In genomic region chr12:49733219-49734017, GRCh38 we compare ENCODE assay signal across 17 cellular contexts. TPM values are rescaled to one million over a fixed set of nuclear protein-coding genes. Genes with fewer than 3 reads are reported as not detected.
A peak's percentile ranks its signal among the peaks of the same experiment; 100 is the strongest.
DNase-seq lines count a peak whose midpoint lies in the region; ATAC-seq and TF ChIP-seq lines count a peak whose summit lies in the region.
"Had no signal": no experiment of that assay in that cellular context is flagged by ENCODE, and none has a peak within 500 bp of the region (broad histone marks: within the 10 kb centered on the region; RNA-seq: fewer than 3 reads in every experiment).

No MANE protein-coding gene starts in this region.

- no peaks in the 10 kb centered on the region for H3K27me3 ChIP-seq in H7 (ENCODE audit: control insufficient read depth, insufficient read depth, low read length)
- no peaks in the 10 kb centered on the region for H3K27me3 ChIP-seq in NT2/D1 (ENCODE audit: insufficient read depth, insufficient read length)
- peaks cover 6% of the 10 kb centered on the region for H3K27me3 ChIP-seq in neural progenitor cell

- no peaks in the 10 kb centered on the region for H3K36me3 ChIP-seq in H7 (replicated peaks; ENCODE audit: control insufficient read depth, insufficient read depth, low read length)
- no peaks in the 10 kb centered on the region for H3K36me3 ChIP-seq in NT2/D1 (ENCODE audit: insufficient read depth, insufficient read length, low read length)
- no peaks in the 10 kb centered on the region for H3K36me3 ChIP-seq in neural progenitor cell
- H3K36me3 ChIP-seq: HAP-1 had no signal

- H3K79me2 ChIP-seq in neural progenitor cell (ENCODE audit: low read depth) = no peaks in the 10 kb centered on the region

- ATAC-seq in HG03045 (IDR thresholded peaks at IDR 0.05; ENCODE audit: unreplicated experiment) = no peak
- no peak for ATAC-seq in HG02852 (IDR thresholded peaks at IDR 0.05; ENCODE audit: unreplicated experiment)
- ATAC-seq: K562, Right ventricle myocardium inferior had no signal

- peak; percentile 52 for DNase-seq in H7
- DNase-seq in NT2/D1 (ENCODE audit: low read depth, low spot score) = peak; percentile 27
- no peak for DNase-seq in chondrocyte (ENCODE audit: low spot score)
- peak; percentile 30 for DNase-seq in neural progenitor cell (ENCODE audit: low spot score)
- no peak for DNase-seq in NOMO-1 treated with dmso at 0.1 percent for 144 hours (lab: John Stamatoyannopoulos, UW; ENCODE audit: unreplicated experiment)
- DNase-seq: C1 segment of cervical spinal cord, DMS153, EL, NCI-H1436 treated with DMSO at 0.1 percent for 48 hours, NCI-H2081 treated with DMSO at 0.1 percent for 48 hours, NCI-H524 treated with DMSO at 0.1 percent for 48 hours had no signal

- H3K9ac ChIP-seq in NT2/D1 (ENCODE audit: insufficient read length, low read depth) (no peak overlapping the region), neural progenitor cell (no peak overlapping the region)

- H3K9me3 Mint-ChIP-seq in chondrocyte (ENCODE audit: low read depth) (no peaks in the 10 kb centered on the region), neural progenitor cell (peaks cover 11% of the 10 kb centered on the region)

- H3K27ac Mint-ChIP-seq in chondrocyte (ENCODE audit: unreplicated experiment) = no peak overlapping the region
- H3K27ac Mint-ChIP-seq in neural progenitor cell = no peak overlapping the region

- H3K4me1 Mint-ChIP-seq in chondrocyte (ENCODE audit: low read depth) (no peaks in the 10 kb centered on the region), neural progenitor cell (no peaks in the 10 kb centered on the region)

- H3K4me3 Mint-ChIP-seq in chondrocyte (ENCODE audit: unreplicated experiment) (no peak overlapping the region), neural progenitor cell (no peak overlapping the region)

- TF ChIP-seq CTCF in chondrocyte (IDR thresholded peaks at IDR 0.05) = peak; percentile 21
- peak; percentile 41 for TF ChIP-seq CTCF in neural progenitor cell (IDR thresholded peaks at IDR 0.05)

- H3K4me3 ChIP-seq in H7 (ENCODE audit: insufficient read depth, low read depth, low read length) (no peak overlapping the region), NT2/D1 (ENCODE audit: insufficient read length, low read depth) (no peak overlapping the region), neural progenitor cell (no peak overlapping the region)
- H3K4me3 ChIP-seq: HAP-1, K562 had no signal

- H3K27me3 Mint-ChIP-seq in chondrocyte (ENCODE audit: low read depth) (peaks cover 11% of the 10 kb centered on the region), neural progenitor cell (ENCODE audit: insufficient read depth, low read depth) (peaks cover 12% of the 10 kb centered on the region)

- peaks cover 9% of the 10 kb centered on the region; the same call in 1 of the 2 replicates for H3K9me3 ChIP-seq in NT2/D1 (ENCODE audit: insufficient read depth, low read length)
- no peaks in the 10 kb centered on the region for H3K9me3 ChIP-seq in neural progenitor cell (ENCODE audit: low read depth)
- H3K9me3 ChIP-seq: HAP-1 had no signal

- H3K4me1 ChIP-seq in NT2/D1 (ENCODE audit: insufficient read depth, insufficient read length) (no peaks in the 10 kb centered on the region), neural progenitor cell (no peaks in the 10 kb centered on the region)
- H3K4me1 ChIP-seq: HAP-1 had no signal

- H3K4me2 ChIP-seq in neural progenitor cell = no peak overlapping the region

- H3F3A ChIP-seq in neural progenitor cell (ENCODE audit: low read depth) = no peaks in the 10 kb centered on the region

- no peak overlapping the region for H3K27ac ChIP-seq in neural progenitor cell
- H3K27ac ChIP-seq: HL-60 had no signal

- H3K36me3 Mint-ChIP-seq in chondrocyte (ENCODE audit: low read depth) (peaks cover 3% of the 10 kb centered on the region), neural progenitor cell (no peaks in the 10 kb centered on the region)

- no peak overlapping the region for H2AFZ ChIP-seq in neural progenitor cell (replicated peaks)

- H4K20me1 ChIP-seq in neural progenitor cell (ENCODE audit: low read depth) = no peaks in the 10 kb centered on the region

RNA-seq across cellular contexts. Expression of gene TMBIM6, which starts 7.9 kb away (rescaled TPM):
- total RNA-seq in H7 (2014; rRNA removed; shearing (Covaris generic)) = 385 and 401 TPM in 2 replicates
- total RNA-seq in chondrocyte (321 to 344 TPM (median 335 TPM) in 3 replicates), neural progenitor cell (ENCODE audit: low replicate concordance) (256 and 318 TPM in 2 replicates)

RNA-seq across cellular contexts. Expression of gene FMNL3, which starts 26.2 kb away (rescaled TPM):
- 16.0 and 19.4 TPM in 2 replicates for total RNA-seq in H7 (2014; rRNA removed; shearing (Covaris generic))
- total RNA-seq in chondrocyte (49.4 to 55.8 TPM (median 55.6 TPM) in 3 replicates), neural progenitor cell (ENCODE audit: low replicate concordance) (17.3 and 24.0 TPM in 2 replicates)

Comparison
In these comparisons a context has a peak if more than half of its experiments do, and no peak if none do; other contexts are left out.
1. DNase-seq: peak in H7 (single experiment), NT2/D1 (single experiment) and neural progenitor cell (single experiment); none in chondrocyte (single experiment) and NOMO-1 treated with dmso at 0.1 percent for 144 hours (single experiment).